13 cellular contexts compared by ENCODE assay signal in genomic region chr13:32955881-32956594, GRCh38.
"Had no signal": no experiment of that assay in that cellular context is flagged by ENCODE, and none has a peak within 500 bp of the region (broad histone marks: within the 10 kb centered on the region; RNA-seq: fewer than 3 reads in every experiment).

No MANE protein-coding gene starts in this region.

- DNase-seq: activated CD4-positive, alpha-beta T cell treated with anti-CD3 and anti-CD28 coated beads for 1 hour; amniotic stem cell; effector CD4-positive, alpha-beta T cell; left lung; ovary; psoas muscle; sigmoid colon; stimulated activated CD4-positive, alpha-beta T cell treated with anti-CD3 and anti-CD28 coated beads, Interleukin-4, amount 100 ng/mL, for 24 hours; testis; WERI-Rb-1 had no signal

- H3K4me2 ChIP-seq: neural progenitor cell had no signal

- H3K9ac ChIP-seq: neural progenitor cell had no signal

- H3K4me3 ChIP-seq: esophagus muscularis mucosa, left lung, neural progenitor cell, ovary, psoas muscle, sigmoid colon, testis had no signal

- ATAC-seq: left lung; psoas muscle; stimulated activated effector memory CD8-positive, alpha-beta T cell treated with anti-CD3 and anti-CD28 coated beads, Interleukin-12 subunit alpha, Interleukin-12 subunit beta, amount 100 ng/mL, for 72 hours had no signal

- H3K27ac ChIP-seq: esophagus muscularis mucosa, left lung, neural progenitor cell, ovary, psoas muscle, sigmoid colon, testis, WERI-Rb-1 had no signal

- H3K36me3 ChIP-seq: esophagus muscularis mucosa, left lung, neural progenitor cell, ovary, sigmoid colon, WERI-Rb-1 had no signal

- H3K9me3 ChIP-seq: esophagus muscularis mucosa, left lung, ovary, psoas muscle, sigmoid colon, testis had no signal

- H3K4me1 ChIP-seq: esophagus muscularis mucosa, left lung, neural progenitor cell, psoas muscle, sigmoid colon, testis had no signal

- H3K27me3 ChIP-seq: esophagus muscularis mucosa, left lung, ovary, sigmoid colon, testis had no signal

- H2AFZ ChIP-seq: neural progenitor cell had no signal
